ENCODE assay signal across 28 cellular contexts in genomic region chr12:30752255-30752654, GRCh38. TPM values are rescaled to one million over a fixed set of nuclear protein-coding genes. Genes with fewer than 3 reads are reported as not detected.
DNase-seq lines count a peak whose midpoint lies in the region; ATAC-seq and TF ChIP-seq lines count a peak whose summit lies in the region.
"Had no signal": no experiment of that assay in that cellular context is flagged by ENCODE, and none has a peak within 500 bp of the region (broad histone marks: within the 10 kb centered on the region; RNA-seq: fewer than 3 reads in every experiment).

No MANE protein-coding gene starts in this region.

- no peak overlapping the region for H2AFZ ChIP-seq in SK-N-SH (ENCODE audit: low read depth)
- H2AFZ ChIP-seq: parathyroid adenoma had no signal

- H3K36me3 Mint-ChIP-seq in type B pancreatic cell = peaks cover 33% of the 10 kb centered on the region
- H3K36me3 Mint-ChIP-seq: natural killer cell treated with Interleukin-12 subunit alpha and Interleukin-12 subunit beta and Interleukin-15 and Interleukin-18, amount 100 ng/mL, for 72 hours had no signal

- intact Hi-C loops in Panc1 (cut with micrococcal nuclease; ENCODE audit: unreplicated experiment) = loop anchor here (5.0 kb wide), 1 partner anchor 45 kb away; no protein-coding TSS in a partner anchor

- WGBS in SK-N-SH (ENCODE audit: low lambda C conversion rate) = 70% methylated on average over 3 of the region's 3 CpGs

- in situ Hi-C loops in Panc1 (cut with HindIII; ENCODE audit: low pct_unique_long_range_greater_than_20kb, low sequenced_read_pairs) = no loop called here

- TF ChIP-seq EP300 in SK-N-SH (IDR thresholded peaks at IDR 0.05; ENCODE audit: borderline replicate concordance in 1 of 2, low read depth in 1 of 2, low read length in 1 of 2) = no peak

- H4K20me1 ChIP-seq in SK-N-SH (ENCODE audit: insufficient read depth) = peaks cover 25% of the 10 kb centered on the region

- H3K36me3 ChIP-seq in SK-N-SH (replicated peaks in 1 of 2; ENCODE audit: control insufficient read depth in 1 of 2, insufficient read depth in 2 of 2, low read length in 1 of 2) (peaks cover 21 to 32% of the 10 kb centered on the region in 2 experiments), Panc1 (ENCODE audit: control insufficient read depth, insufficient read depth, low read length) (no peaks in the 10 kb centered on the region)
- H3K36me3 ChIP-seq: right atrium auricular region, thoracic aorta had no signal

- CTCF ChIA-PET in SK-N-SH (lab: Yijun Ruan, JAX) = interaction anchor here (0.9 to 2.9 kb wide), 6 partner anchors 13 to 91 kb away, joined by 3 to 11 read pairs (median 5); no protein-coding TSS in a partner anchor
- CTCF ChIA-PET in Panc1 (lab: Charles Lee) = no interaction called here

- ATAC-seq in SK-N-SH treated with all-trans-retinoic acid at 6 μM for 48 hours (no peak), Panc1 (no peak), HG02678 (IDR thresholded peaks at IDR 0.05; ENCODE audit: unreplicated experiment) (no peak)
- ATAC-seq: activated naive CD4-positive, alpha-beta T cell treated with anti-CD3 and anti-CD28 coated beads, Interleukin-2, amount 50 U/mL, for 72 hours; CD8-positive, alpha-beta T cell; left ventricle myocardium superior; natural killer cell treated with Interleukin-12 subunit alpha and Interleukin-12 subunit beta and Interleukin-15 and Interleukin-18, amount 100 ng/mL, for 72 hours; stimulated activated naive CD8-positive, alpha-beta T cell treated with anti-CD3 and anti-CD28 coated beads, Interleukin-15, Interleukin-2, amounts not matched to agents 100 U/mL and 50 U/mL, for 24 hours had no signal

- TF ChIP-seq CTCF in SK-N-SH (IDR thresholded peaks at IDR 0.05) = no peak
- no peak for TF ChIP-seq CTCF in Panc1 (IDR thresholded peaks at IDR 0.05)
- no peak for TF ChIP-seq CTCF in type B pancreatic cell (conservative IDR thresholded peaks at IDR 0.05)

- peaks cover 72% of the 10 kb centered on the region for H3K79me2 ChIP-seq in SK-N-SH (ENCODE audit: insufficient read depth)

- POLR2A ChIA-PET in SK-N-SH (lab: Yijun Ruan, JAX) = interaction anchor here (0.6 kb wide), 1 partner anchor 16 kb away, joined by 7 read pairs; no protein-coding TSS in a partner anchor
- POLR2A ChIA-PET in Panc1 (lab: Charles Lee) = interaction anchor here (0.6 kb wide), 1 partner anchor 395 kb away, joined by 8 read pairs; no protein-coding TSS in a partner anchor

- H3K27me3 Mint-ChIP-seq in type B pancreatic cell = peaks cover 4% of the 10 kb centered on the region
- H3K27me3 Mint-ChIP-seq: natural killer cell treated with Interleukin-12 subunit alpha and Interleukin-12 subunit beta and Interleukin-15 and Interleukin-18, amount 100 ng/mL, for 72 hours had no signal

- peak overlapping the region; percentile 97 for H3K4me3 Mint-ChIP-seq in type B pancreatic cell
- H3K4me3 Mint-ChIP-seq: CD8-positive, alpha-beta T cell; natural killer cell treated with Interleukin-12 subunit alpha and Interleukin-12 subunit beta and Interleukin-15 and Interleukin-18, amount 100 ng/mL, for 72 hours had no signal

- DNase-seq in SK-N-SH (no peak), Panc1 (ENCODE audit: low read depth, low spot score) (no peak), type B pancreatic cell (ENCODE audit: extremely low spot score, unreplicated experiment) (no peak), NAMALWA (ENCODE audit: low spot score) (no peak), NCI-H526 treated with DMSO at 0.1 percent for 48 hours (lab: John Stamatoyannopoulos, UW) (no peak)
- DNase-seq: activated CD4-positive, alpha-beta T cell treated with anti-CD3 and anti-CD28 coated beads, Interleukin-2, amount 50 U/mL, for 4 hours; aorta; CD8-positive, alpha-beta T cell; central memory CD4-positive, alpha-beta T cell; KG1; left ventricle myocardium superior; MV-4-11; NCI-H1694; NCI-H2171; NCI-H510A treated with DMSO at 0.1 percent for 48 hours; stimulated activated naive CD8-positive, alpha-beta T cell treated with anti-CD3 and anti-CD28 coated beads, Interleukin-15, Interleukin-2, amounts not matched to agents 100 U/mL and 50 U/mL, for 24 hours; T-helper 2 cell had no signal

- H3K27me3 ChIP-seq in SK-N-SH (ENCODE audit: insufficient read depth) = no peaks in the 10 kb centered on the region
- no peaks in the 10 kb centered on the region for H3K27me3 ChIP-seq in Panc1 (ENCODE audit: control insufficient read depth, insufficient read depth, low read length)
- H3K27me3 ChIP-seq: right atrium auricular region had no signal

- H3K9ac ChIP-seq in SK-N-SH = no peak overlapping the region; the same call in 1 of the 2 replicates
- H3K9ac ChIP-seq: parathyroid adenoma had no signal

- peaks cover 3 to 14% of the 10 kb centered on the region in 2 experiments; a peak in 2 of 4 replicates for H3K4me1 ChIP-seq in SK-N-SH (ENCODE audit: control insufficient read depth in 1 of 2, insufficient read depth in 2 of 2, low read depth in 1 of 2, low read length in 1 of 2)
- peaks cover 36% of the 10 kb centered on the region for H3K4me1 ChIP-seq in Panc1 (ENCODE audit: control insufficient read depth, insufficient read depth, low read length)

- H3K9me3 ChIP-seq in SK-N-SH = no peaks in the 10 kb centered on the region
- H3K9me3 ChIP-seq in Panc1 (ENCODE audit: control insufficient read depth, insufficient read depth, low read depth, low read length) = no peaks in the 10 kb centered on the region
- H3K9me3 ChIP-seq: right atrium auricular region, thoracic aorta had no signal

- H3K27ac ChIP-seq in SK-N-SH (ENCODE audit: low read depth in 2 of 2, low read length in 1 of 2) = no peak overlapping the region
- H3K27ac ChIP-seq in Panc1 (ENCODE audit: low read length) = peak overlapping the region; percentile 90; the same call in 1 of the 2 replicates
- H3K27ac ChIP-seq: 22Rv1, parathyroid adenoma, right atrium auricular region, RWPE1, thoracic aorta had no signal

- H3K4me1 Mint-ChIP-seq in type B pancreatic cell (ENCODE audit: unreplicated experiment) = peaks cover 31% of the 10 kb centered on the region

- no peaks in the 10 kb centered on the region for H3K9me2 ChIP-seq in SK-N-SH

- no TSS peak for BruUV-seq in Panc1 (replicated peaks; lab: Mats Ljungman, UMichigan)

- H3F3A ChIP-seq in SK-N-SH (replicated peaks; ENCODE audit: insufficient read depth) = no peaks in the 10 kb centered on the region

- H3K9me3 Mint-ChIP-seq in type B pancreatic cell = no peaks in the 10 kb centered on the region
- H3K9me3 Mint-ChIP-seq: activated naive CD4-positive, alpha-beta T cell treated with anti-CD3 and anti-CD28 coated beads, Interleukin-2, amount 50 U/mL, for 72 hours; activated T-helper 2 cell treated with anti-CD3 and anti-CD28 coated beads, Interferon-gamma antibody, Interleukin-2, Interleukin-4, amounts not matched to agents 10 μg/mL and 5 μg/mL and 100 μg/mL, durations not matched to agents 14 hours and 24 hours and 36 hours; CD8-positive, alpha-beta T cell; natural killer cell treated with Interleukin-12 subunit alpha and Interleukin-12 subunit beta and Interleukin-15 and Interleukin-18, amount 100 ng/mL, for 72 hours had no signal

- H3K4me3 ChIP-seq in SK-N-SH (ENCODE audit: low read depth in 2 of 2, low read length in 1 of 2) (peak overlapping the region in 1 of 2 experiments; percentile 74; a peak in 2 of 4 replicates), Panc1 (ENCODE audit: low read depth in 2 of 2, low read length in 2 of 2) (no peak overlapping the region), iPS-11a (ENCODE audit: low read depth, low read length) (peak overlapping the region; percentile 82)
- H3K4me3 ChIP-seq: right atrium auricular region, thoracic aorta had no signal

- peak overlapping the region; percentile 88 for H3K4me2 ChIP-seq in SK-N-SH

- TF ChIP-seq RAD21 in SK-N-SH (IDR thresholded peaks at IDR 0.05; ENCODE audit: low read length) = no peak

- no peak overlapping the region for H3K27ac Mint-ChIP-seq in type B pancreatic cell
- H3K27ac Mint-ChIP-seq: activated naive CD4-positive, alpha-beta T cell treated with anti-CD3 and anti-CD28 coated beads, Interleukin-2, amount 50 U/mL, for 72 hours; activated T-helper 2 cell treated with anti-CD3 and anti-CD28 coated beads, Interferon-gamma antibody, Interleukin-2, Interleukin-4, amounts not matched to agents 10 μg/mL and 5 μg/mL and 100 μg/mL, durations not matched to agents 14 hours and 24 hours and 36 hours; CD8-positive, alpha-beta T cell; natural killer cell treated with Interleukin-12 subunit alpha and Interleukin-12 subunit beta and Interleukin-15 and Interleukin-18, amount 100 ng/mL, for 72 hours had no signal

TF ChIP-seq in SK-N-SH, 30 proteins besides CTCF, POLR2A, EP300 and RAD21 (continues in another document):
- TF ChIP-seq MEF2A (IDR thresholded peaks at IDR 0.05; ENCODE audit: borderline replicate concordance, low read depth) = no peak

RNA-seq across cellular contexts. Expression of gene CAPRIN2, which starts 2.5 kb away (rescaled TPM):
- polyA plus RNA-seq in SK-N-SH (2012; rRNA removed) = 21.4 and 29.1 TPM in 2 replicates
- polyA plus RNA-seq in SK-N-SH (2012; cell fraction: cytosol; rRNA removed) = 11.9 and 12.2 TPM in 2 replicates
- polyA plus RNA-seq in SK-N-SH (2012; cell fraction: nucleus; rRNA removed) = 71.2 and 143 TPM in 2 replicates
- total RNA-seq in Panc1 (2021; ENCODE audit: unreplicated experiment) = 28.6 TPM
- 14.2 TPM for polyA plus RNA-seq in Panc1 (2012; ENCODE audit: insufficient read length)
- 35.5 and 44.9 TPM in 2 replicates for total RNA-seq in type B pancreatic cell (ENCODE audit: low replicate concordance)

RNA-seq across cellular contexts. Expression of gene IPO8, which starts 56.6 kb away (rescaled TPM):
- 5.8 and 8.1 TPM in 2 replicates for polyA plus RNA-seq in SK-N-SH (2012; rRNA removed)
- polyA plus RNA-seq in SK-N-SH (2012; cell fraction: cytosol; rRNA removed) = 11.4 and 11.5 TPM in 2 replicates
- polyA plus RNA-seq in SK-N-SH (2012; cell fraction: nucleus; rRNA removed) = 6.5 and 11.8 TPM in 2 replicates
- total RNA-seq in Panc1 (2021; ENCODE audit: unreplicated experiment) = 46.6 TPM
- polyA plus RNA-seq in Panc1 (2012; ENCODE audit: insufficient read length) = 33.4 TPM
- total RNA-seq in type B pancreatic cell (ENCODE audit: low replicate concordance) = 53.9 and 82.5 TPM in 2 replicates
